Comparison of ENCODE assay signal across 2 cellular contexts in the genomic region with DNA sequence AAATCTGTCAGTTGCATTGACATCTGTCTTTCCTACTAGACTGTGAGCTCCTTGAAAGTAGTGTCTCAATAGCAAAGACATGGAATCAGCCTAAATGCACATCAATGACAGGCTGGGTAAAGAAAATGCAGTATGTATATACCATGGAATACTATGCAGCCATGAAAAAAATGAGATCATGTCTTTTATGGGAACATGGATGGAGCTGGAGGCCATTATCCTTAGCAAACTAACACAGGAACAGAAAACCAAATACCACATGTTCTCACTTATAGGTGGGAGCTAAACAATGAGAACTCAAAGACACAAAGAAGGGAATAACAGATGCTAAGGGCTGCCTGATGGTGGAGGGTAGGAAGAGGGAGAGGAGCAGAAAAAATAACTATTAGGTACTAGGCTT.
TF ChIP-seq lines count a peak whose summit lies in the region.

No MANE protein-coding gene starts in this region.

TF ChIP-seq in HEK293, 187 proteins besides CTCF, POLR2A, EP300 and RAD21:
- TF ChIP-seq ZNF146 (tag by site-specific recombination; IDR thresholded peaks at IDR 0.05): peak; percentile 98
- TF ChIP-seq, protein P1, sequence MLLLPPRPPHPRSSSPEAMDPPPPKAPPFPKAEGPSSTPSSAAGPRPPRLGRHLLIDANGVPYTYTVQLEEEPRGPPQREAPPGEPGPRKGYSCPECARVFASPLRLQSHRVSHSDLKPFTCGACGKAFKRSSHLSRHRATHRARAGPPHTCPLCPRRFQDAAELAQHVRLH (tag by site-specific recombination; IDR thresholded peaks at IDR 0.05): peak; percentile 88
TF ChIP-seq in HEK293: peak in this region for 2; not testable (repeated sequence) for 185.

TF ChIP-seq in K562, 482 proteins besides CTCF, POLR2A, EP300 and RAD21:
- peak; percentile 9 for TF ChIP-seq ZNF146 (CRISPR knock-in tag; IDR thresholded peaks at IDR 0.05; ENCODE audit: unreplicated experiment)
